In the genomic region with DNA sequence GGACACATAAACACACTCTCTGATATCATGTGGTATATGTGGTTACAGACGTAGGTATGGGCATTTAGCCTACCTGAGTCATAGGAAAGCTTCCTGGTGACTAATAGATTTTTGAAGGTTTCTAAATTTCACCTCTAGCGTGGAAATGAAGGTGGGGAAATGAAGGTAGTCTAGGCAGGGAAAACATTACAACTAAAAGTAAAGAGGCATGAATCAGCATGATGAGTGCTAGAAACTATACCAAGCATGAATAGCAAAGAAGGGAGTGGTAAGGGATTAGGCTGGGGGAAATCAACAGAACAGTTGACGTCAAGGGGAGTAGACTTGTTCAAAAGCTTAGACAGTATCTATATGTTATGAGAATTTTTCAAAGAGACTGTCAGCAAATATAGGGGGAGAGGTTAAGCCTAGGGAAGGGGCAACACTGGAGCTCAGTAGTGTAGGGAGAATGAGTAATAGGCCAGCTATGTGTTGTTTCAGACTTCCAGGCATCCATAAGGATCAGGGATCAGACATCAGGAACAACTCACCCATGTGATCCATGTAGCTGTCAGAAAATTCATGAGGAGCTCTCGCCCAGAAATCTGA, we compare ENCODE assay signal across 1 cellular context.
TF ChIP-seq lines count a peak whose summit lies in the region.

No MANE protein-coding gene starts in this region.

TF ChIP-seq in HepG2, 621 proteins besides CTCF, POLR2A, EP300 and RAD21 (continued from another document):
- TF ChIP-seq, protein P1, sequence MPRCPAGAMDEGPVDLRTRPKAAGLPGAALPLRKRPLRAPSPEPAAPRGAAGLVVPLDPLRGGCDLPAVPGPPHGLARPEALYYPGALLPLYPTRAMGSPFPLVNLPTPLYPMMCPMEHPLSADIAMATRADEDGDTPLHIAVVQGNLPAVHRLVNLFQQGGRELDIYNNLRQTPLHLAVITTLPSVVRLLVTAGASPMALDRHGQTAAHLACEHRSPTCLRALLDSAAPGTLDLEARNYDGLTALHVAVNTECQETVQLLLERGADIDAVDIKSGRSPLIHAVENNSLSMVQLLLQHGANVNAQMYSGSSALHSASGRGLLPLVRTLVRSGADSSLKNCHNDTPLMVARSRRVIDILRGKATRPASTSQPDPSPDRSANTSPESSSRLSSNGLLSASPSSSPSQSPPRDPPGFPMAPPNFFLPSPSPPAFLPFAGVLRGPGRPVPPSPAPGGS (CRISPR knock-in tag; IDR thresholded peaks at IDR 0.05) = no peak
- TF ChIP-seq, protein P2, sequence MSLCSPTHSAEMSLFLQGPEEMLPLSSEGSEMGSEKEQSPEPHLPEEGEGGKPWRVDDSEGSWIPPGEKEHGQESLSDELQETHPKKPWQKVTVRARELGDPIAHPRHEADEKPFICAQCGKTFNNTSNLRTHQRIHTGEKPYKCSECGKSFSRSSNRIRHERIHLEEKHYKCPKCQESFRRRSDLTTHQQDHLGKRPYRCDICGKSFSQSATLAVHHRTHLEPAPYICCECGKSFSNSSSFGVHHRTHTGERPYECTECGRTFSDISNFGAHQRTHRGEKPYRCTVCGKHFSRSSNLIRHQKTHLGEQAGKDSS (CRISPR knock-in tag; IDR thresholded peaks at IDR 0.05; ENCODE audit: borderline replicate concordance, low read depth) = no peak
